16 cellular contexts compared by ENCODE assay signal in the genomic region with DNA sequence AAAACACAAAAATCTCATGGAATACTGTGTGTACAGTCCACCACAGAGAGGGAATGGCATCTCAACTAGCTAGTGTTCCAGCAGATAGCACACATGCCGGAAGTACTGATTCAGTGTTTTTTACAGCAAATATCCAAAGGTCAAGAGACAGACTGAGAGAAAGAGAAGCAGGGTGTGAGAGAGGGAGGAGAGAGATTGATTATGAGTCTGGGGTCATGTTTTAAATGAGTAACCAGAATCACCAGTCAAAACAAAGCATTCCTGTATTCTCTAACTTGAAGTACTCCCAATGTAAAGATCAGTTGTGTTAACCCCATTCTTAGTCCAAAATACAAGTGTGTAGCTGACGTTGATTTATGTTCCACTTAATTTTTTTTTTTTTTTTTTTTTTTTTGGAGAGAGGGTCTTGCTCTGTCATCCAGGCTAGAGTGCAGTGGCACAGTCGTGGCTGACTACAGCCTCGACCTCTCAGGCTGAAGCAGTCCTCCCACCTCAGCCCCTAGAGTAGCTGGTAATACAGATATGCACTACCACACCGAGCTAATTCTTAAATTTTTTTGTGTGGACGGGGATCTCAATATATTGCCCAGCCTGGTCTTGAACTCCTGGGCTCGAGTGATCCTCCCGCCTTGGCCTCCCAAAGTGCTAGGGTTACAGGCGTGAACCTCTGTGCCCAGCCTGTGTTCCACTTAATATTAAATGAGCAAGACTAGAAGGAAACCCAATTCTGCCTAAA.
A peak's percentile ranks its signal among the peaks of the same experiment; 100 is the strongest.
DNase-seq lines count a peak whose midpoint lies in the region; ATAC-seq, FAIRE-seq and TF ChIP-seq lines count a peak whose summit lies in the region.
"Had no signal": no experiment of that assay in that cellular context is flagged by ENCODE, and none has a peak within 500 bp of the region (broad histone marks: within the 10 kb centered on the region; RNA-seq: fewer than 3 reads in every experiment).

No MANE protein-coding gene starts in this region.

- H3K36me3 ChIP-seq in right lobe of liver (no peaks in the 10 kb centered on the region), small intestine (ENCODE audit: control insufficient read depth in 2 of 2, insufficient read depth in 2 of 2, low read length in 2 of 2) (no peaks in the 10 kb centered on the region), GM23338 (ENCODE audit: insufficient read depth) (no peaks in the 10 kb centered on the region)

- intact Hi-C loops in right lobe of liver (cut with DNase I): no loop called here
- intact Hi-C loops in CD4-positive, alpha-beta T cell (cut with DNase I, micrococcal nuclease): no loop called here

- no peak overlapping the region for H3K4me3 ChIP-seq in right lobe of liver
- no peak overlapping the region for H3K4me3 ChIP-seq in small intestine (ENCODE audit: low read depth in 1 of 2, low read length in 2 of 2)
- no peak overlapping the region for H3K4me3 ChIP-seq in GM23338

- H2AFZ ChIP-seq in GM23338: no peak overlapping the region

- POLR2A ChIA-PET in CD4-positive, alpha-beta T cell (lab: Charles Lee): no interaction called here

- H3K4me2 ChIP-seq in GM23338: no peak overlapping the region

- H3K4me1 ChIP-seq in right lobe of liver (peaks cover 0 to 6% (median 3%) of the 10 kb centered on the region in 4 donors), small intestine (ENCODE audit: control insufficient read depth in 2 of 2, insufficient read depth in 1 of 2, low read depth in 1 of 2, low read length in 1 of 2) (peaks cover 0 to 3% of the 10 kb centered on the region in 2 donors), GM23338 (ENCODE audit: insufficient read depth) (no peaks in the 10 kb centered on the region)

- WGBS in right lobe of liver (ENCODE audit: insufficient coverage, low coverage, low lambda C conversion rate, missing lambda C conversion rate): 64% methylated on average over 7 of the region's 9 CpGs
- 73 to 75% (median 74%) methylated on average over 9 of the region's 9 CpGs for WGBS in small intestine, 3 donors

- peak; percentile 22 for TF ChIP-seq POLR2A in right lobe of liver (IDR thresholded peaks at IDR 0.05)

- peaks cover 4% of the 10 kb centered on the region; the same call in 1 of the 2 replicates for H4K20me1 ChIP-seq in GM23338 (replicated peaks; ENCODE audit: insufficient read depth)

- ATAC-seq in right lobe of liver (peak; percentile 97 to 99 (median 98)), GM23338 (no peak)
- ATAC-seq in CD4-positive, alpha-beta T cell (ENCODE audit: poor library complexity): no peak

- peak overlapping the region; percentile 26 for H3K27ac Mint-ChIP-seq in endothelial cell (ENCODE audit: unreplicated experiment)
- no peak overlapping the region for H3K27ac Mint-ChIP-seq in GM23338
- no peak overlapping the region for H3K27ac Mint-ChIP-seq in CD4-positive, alpha-beta T cell
- H3K27ac Mint-ChIP-seq: B cell had no signal

- no peaks in the 10 kb centered on the region for H3K9me3 Mint-ChIP-seq in endothelial cell (ENCODE audit: unreplicated experiment)
- H3K9me3 Mint-ChIP-seq in GM23338: no peaks in the 10 kb centered on the region
- peaks cover 5% of the 10 kb centered on the region for H3K9me3 Mint-ChIP-seq in CD4-positive, alpha-beta T cell

- no peaks in the 10 kb centered on the region for H3K27me3 ChIP-seq in right lobe of liver
- no peaks in the 10 kb centered on the region for H3K27me3 ChIP-seq in small intestine (ENCODE audit: control insufficient read depth in 2 of 2, insufficient read depth in 2 of 2, low read length in 2 of 2)
- H3K27me3 ChIP-seq in GM23338 (ENCODE audit: insufficient read depth): no peaks in the 10 kb centered on the region
- no peaks in the 10 kb centered on the region for H3K27me3 ChIP-seq in CD4-positive, alpha-beta T cell (ENCODE audit: control insufficient read depth, insufficient read depth, low read length)

- no peaks in the 10 kb centered on the region for H3F3A ChIP-seq in GM23338 (replicated peaks; ENCODE audit: low read depth)

- DNase-seq in HuH-7 (ENCODE audit: low spot score): peak; percentile 74
- no peak for DNase-seq in endothelial cell (ENCODE audit: low spot score)
- no peak for DNase-seq in right lobe of liver
- DNase-seq in small intestine: peak; percentile 29
- no peak for DNase-seq in stimulated activated CD4-positive, alpha-beta T cell treated with anti-CD3 and anti-CD28 coated beads, Interleukin-15, amount 100 ng/mL, for 24 hours
- no peak for DNase-seq in GM23338 (ENCODE audit: low spot score)
- DNase-seq in CD4-positive, alpha-beta T cell: no peak
- DNase-seq: HCEC 1CT, MM.1S, NCI-H1105 treated with DMSO at 0.1 percent for 48 hours, NCI-H187 treated with DMSO at 0.1 percent for 48 hours, NCI-H2171, NCI-H446 treated with DMSO at 0.1 percent for 48 hours, SHP77 treated with DMSO at 0.1 percent for 48 hours had no signal

- H3K36me3 Mint-ChIP-seq in endothelial cell (ENCODE audit: low read depth, unreplicated experiment): no peaks in the 10 kb centered on the region
- H3K36me3 Mint-ChIP-seq in GM23338 (ENCODE audit: low read depth): no peaks in the 10 kb centered on the region
- peaks cover 25% of the 10 kb centered on the region for H3K36me3 Mint-ChIP-seq in CD4-positive, alpha-beta T cell (ENCODE audit: low read depth)

- H3K9me3 ChIP-seq in right lobe of liver: no peaks in the 10 kb centered on the region
- H3K9me3 ChIP-seq in small intestine (ENCODE audit: control insufficient read depth, low read depth): no peaks in the 10 kb centered on the region
- H3K9me3 ChIP-seq in CD4-positive, alpha-beta T cell (ENCODE audit: control insufficient read depth, low read length): no peaks in the 10 kb centered on the region

- peaks cover 12% of the 10 kb centered on the region for H3K4me1 Mint-ChIP-seq in endothelial cell (ENCODE audit: unreplicated experiment)
- 0 out of 3 replicates have a peak, but pooled peaks cover 2% of the 10 kb centered on the region for H3K4me1 Mint-ChIP-seq in GM23338
- peaks cover 22% of the 10 kb centered on the region for H3K4me1 Mint-ChIP-seq in CD4-positive, alpha-beta T cell (ENCODE audit: low read depth)
- H3K4me1 Mint-ChIP-seq: B cell had no signal

- CTCF ChIA-PET in CD4-positive, alpha-beta T cell (lab: Charles Lee): interaction anchor here (0.6 to 0.7 kb wide), 2 partner anchors 11 to 47 kb away, joined by 3 read pairs; no protein-coding TSS in a partner anchor

- H3K79me2 ChIP-seq in GM23338 (replicated peaks; ENCODE audit: insufficient read depth): no peaks in the 10 kb centered on the region; the same call in 1 of the 2 replicates

- H3K4me3 Mint-ChIP-seq in endothelial cell (ENCODE audit: unreplicated experiment) (no peak overlapping the region), GM23338 (no peak overlapping the region)
- no peak overlapping the region for H3K4me3 Mint-ChIP-seq in CD4-positive, alpha-beta T cell
- H3K4me3 Mint-ChIP-seq: B cell had no signal

- FAIRE-seq in small intestine (lab: Jason Lieb, UNC): no peak
- FAIRE-seq: RCC 7860 had no signal

- H3K27ac ChIP-seq in right lobe of liver: peak overlapping the region in 2 of 3 donors; percentile 0 to 6
- H3K27ac ChIP-seq in small intestine (ENCODE audit: low read depth in 1 of 2, low read length in 1 of 2): no peak overlapping the region
- no peak overlapping the region for H3K27ac ChIP-seq in GM23338 (ENCODE audit: low read depth)
- no peak overlapping the region for H3K27ac ChIP-seq in CD4-positive, alpha-beta T cell (ENCODE audit: low read depth, low read length)

- no peaks in the 10 kb centered on the region for H3K9me2 ChIP-seq in GM23338 (ENCODE audit: insufficient read depth)

- TF ChIP-seq CTCF in endothelial cell (IDR thresholded peaks at IDR 0.05; ENCODE audit: unreplicated experiment) (no peak), right lobe of liver (IDR thresholded peaks at IDR 0.05) (no peak), GM23338 (conservative IDR thresholded peaks at IDR 0.05; ENCODE audit: low read depth in 2 of 2) (no peak)
- no peak for TF ChIP-seq CTCF in CD4-positive, alpha-beta T cell (IDR thresholded peaks at IDR 0.05)

- H3K27me3 Mint-ChIP-seq in endothelial cell (ENCODE audit: unreplicated experiment) (peaks cover 1% of the 10 kb centered on the region), GM23338 (ENCODE audit: insufficient read depth, low read depth, poor library complexity) (no peaks in the 10 kb centered on the region)
- H3K27me3 Mint-ChIP-seq in CD4-positive, alpha-beta T cell: no peaks in the 10 kb centered on the region
- H3K27me3 Mint-ChIP-seq: B cell had no signal

TF ChIP-seq in GM23338, 12 proteins besides CTCF, POLR2A, EP300 and RAD21 (continues in another document):
- no peak for TF ChIP-seq EZH2phosphoT487 (IDR thresholded peaks at IDR 0.05; ENCODE audit: unreplicated experiment)
- no peak for TF ChIP-seq EZH2 (IDR thresholded peaks at IDR 0.05; ENCODE audit: low read depth, unreplicated experiment)
- TF ChIP-seq REST (IDR thresholded peaks at IDR 0.05; ENCODE audit: unreplicated experiment): no peak
- TF ChIP-seq NANOG (IDR thresholded peaks at IDR 0.05; ENCODE audit: borderline replicate concordance): no peak
- TF ChIP-seq CREB1 (CRISPR knock-in tag; IDR thresholded peaks at IDR 0.05; ENCODE audit: low read depth): no peak
- TF ChIP-seq STAT1 (IDR thresholded peaks at IDR 0.05; ENCODE audit: unreplicated experiment): no peak

Comparison
In these comparisons a context has a peak if more than half of its experiments do, and no peak if none do; other contexts are left out.
1. DNase-seq: peak in HuH-7 (single experiment) and small intestine (single experiment); none in endothelial cell (single experiment), right lobe of liver (0 of 3), stimulated activated CD4-positive, alpha-beta T cell treated with anti-CD3 and anti-CD28 coated beads, Interleukin-15, amount 100 ng/mL, for 24 hours (single experiment), GM23338 (single experiment) and CD4-positive, alpha-beta T cell (0 of 10).
2. ATAC-seq: peak in right lobe of liver (4 of 4); none in GM23338 (single experiment) and CD4-positive, alpha-beta T cell (single experiment).
3. H3K27ac ChIP-seq: peak in right lobe of liver (2 of 3); none in small intestine (0 of 2), GM23338 (single experiment) and CD4-positive, alpha-beta T cell (single experiment).